In genomic region chr2:22153974-22154373, GRCh38 we compare ENCODE assay signal across 22 cellular contexts.
"Had no signal": no experiment of that assay in that cellular context is flagged by ENCODE, and none has a peak within 500 bp of the region (broad histone marks: within the 10 kb centered on the region; RNA-seq: fewer than 3 reads in every experiment).

No MANE protein-coding gene starts in this region.

- DNase-seq: dorsolateral prefrontal cortex; effector CD4-positive, alpha-beta T cell; hypothalamus; immature natural killer cell; islet precursor cell; kidney glomerular epithelial cell; left colon; left ventricle myocardium superior; lower lobe of right lung; naive thymus-derived CD8-positive, alpha-beta T cell; nephron progenitor cell; pancreas; right lobe of liver; small intestine; stimulated activated CD4-positive, alpha-beta T cell treated with anti-CD3 and anti-CD28 coated beads, Interleukin-15, amount 100 ng/mL, for 24 hours; stimulated activated CD4-positive, alpha-beta T cell treated with anti-CD3 and anti-CD28 coated beads, Interleukin-2, amount 100 ng/mL, for 48 hours; stimulated activated naive B cell treated with anti-CD40 and anti-IgM and Interleukin-4, amounts not matched to agents 10 μg/mL and 1 μg/mL and 100 μg/mL, for 72 hours; upper lobe of left lung had no signal

- H3K9me3 ChIP-seq: pancreas, right lobe of liver, thoracic aorta, upper lobe of left lung had no signal

- FAIRE-seq: frontal cortex, pancreas, small intestine, urothelium cell line had no signal

- H3K36me3 ChIP-seq: lower lobe of right lung, pancreas, right lobe of liver, thoracic aorta, tibial nerve, upper lobe of left lung had no signal

- H3K27ac ChIP-seq: dorsolateral prefrontal cortex, lower lobe of right lung, pancreas, right lobe of liver, thoracic aorta, tibial nerve, upper lobe of left lung had no signal

- H3K4me3 ChIP-seq: dorsolateral prefrontal cortex, lower lobe of right lung, pancreas, right lobe of liver, thoracic aorta, tibial nerve, upper lobe of left lung had no signal

- H3K27me3 ChIP-seq: right lobe of liver, tibial nerve, upper lobe of left lung had no signal

- ATAC-seq: left colon; left ventricle myocardium superior; lower lobe of right lung; naive thymus-derived CD8-positive, alpha-beta T cell; pancreas; right lobe of liver; stimulated activated naive B cell treated with anti-CD40 and anti-IgM and Interleukin-4, amounts not matched to agents 10 μg/mL and 1 μg/mL and 100 μg/mL, for 72 hours had no signal
